In genomic region chr21:46229923-46230260, GRCh38 we compare ENCODE assay signal across 1 cellular context.
TF ChIP-seq lines count a peak whose summit lies in the region.

No MANE protein-coding gene starts in this region.

TF ChIP-seq in HepG2, 621 proteins besides CTCF, POLR2A, EP300 and RAD21:
- TF ChIP-seq, protein P1, sequence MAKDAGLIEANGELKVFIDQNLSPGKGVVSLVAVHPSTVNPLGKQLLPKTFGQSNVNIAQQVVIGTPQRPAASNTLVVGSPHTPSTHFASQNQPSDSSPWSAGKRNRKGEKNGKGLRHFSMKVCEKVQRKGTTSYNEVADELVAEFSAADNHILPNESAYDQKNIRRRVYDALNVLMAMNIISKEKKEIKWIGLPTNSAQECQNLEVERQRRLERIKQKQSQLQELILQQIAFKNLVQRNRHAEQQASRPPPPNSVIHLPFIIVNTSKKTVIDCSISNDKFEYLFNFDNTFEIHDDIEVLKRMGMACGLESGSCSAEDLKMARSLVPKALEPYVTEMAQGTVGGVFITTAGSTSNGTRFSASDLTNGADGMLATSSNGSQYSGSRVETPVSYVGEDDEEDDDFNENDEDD (CRISPR knock-in tag; IDR thresholded peaks at IDR 0.05; ENCODE audit: borderline replicate concordance), result no peak
- TF ChIP-seq TARDBP (CRISPR knock-in tag; IDR thresholded peaks at IDR 0.05) (no peak), KDM3A (CRISPR knock-in tag; IDR thresholded peaks at IDR 0.05; ENCODE audit: low read depth) (no peak), ZNF547 (CRISPR knock-in tag; IDR thresholded peaks at IDR 0.05) (no peak), ZFP62 (CRISPR knock-in tag; IDR thresholded peaks at IDR 0.05) (no peak), PBX3 (CRISPR knock-in tag; IDR thresholded peaks at IDR 0.05; ENCODE audit: borderline replicate concordance) (no peak), ZNF839 (CRISPR knock-in tag; IDR thresholded peaks at IDR 0.05; ENCODE audit: borderline replicate concordance) (0 out of 2 replicates have a peak, but pooled peaks have one; percentile 5), HMGXB4 (CRISPR knock-in tag; IDR thresholded peaks at IDR 0.05; ENCODE audit: borderline replicate concordance in 1 of 2, low read depth in 1 of 2) (peak in 1 of 2 experiments; percentile 4; a peak in 1 of 4 replicates), KLF9 (CRISPR knock-in tag; IDR thresholded peaks at IDR 0.05; ENCODE audit: low read depth) (no peak), ZNF33A (CRISPR knock-in tag; IDR thresholded peaks at IDR 0.05; ENCODE audit: borderline replicate concordance) (no peak), NFE2 (CRISPR knock-in tag; IDR thresholded peaks at IDR 0.05) (no peak), ZNF598 (CRISPR knock-in tag; IDR thresholded peaks at IDR 0.05; ENCODE audit: borderline replicate concordance) (no peak), MXD3 (CRISPR knock-in tag; IDR thresholded peaks at IDR 0.05) (no peak)
- TF ChIP-seq, protein P2, sequence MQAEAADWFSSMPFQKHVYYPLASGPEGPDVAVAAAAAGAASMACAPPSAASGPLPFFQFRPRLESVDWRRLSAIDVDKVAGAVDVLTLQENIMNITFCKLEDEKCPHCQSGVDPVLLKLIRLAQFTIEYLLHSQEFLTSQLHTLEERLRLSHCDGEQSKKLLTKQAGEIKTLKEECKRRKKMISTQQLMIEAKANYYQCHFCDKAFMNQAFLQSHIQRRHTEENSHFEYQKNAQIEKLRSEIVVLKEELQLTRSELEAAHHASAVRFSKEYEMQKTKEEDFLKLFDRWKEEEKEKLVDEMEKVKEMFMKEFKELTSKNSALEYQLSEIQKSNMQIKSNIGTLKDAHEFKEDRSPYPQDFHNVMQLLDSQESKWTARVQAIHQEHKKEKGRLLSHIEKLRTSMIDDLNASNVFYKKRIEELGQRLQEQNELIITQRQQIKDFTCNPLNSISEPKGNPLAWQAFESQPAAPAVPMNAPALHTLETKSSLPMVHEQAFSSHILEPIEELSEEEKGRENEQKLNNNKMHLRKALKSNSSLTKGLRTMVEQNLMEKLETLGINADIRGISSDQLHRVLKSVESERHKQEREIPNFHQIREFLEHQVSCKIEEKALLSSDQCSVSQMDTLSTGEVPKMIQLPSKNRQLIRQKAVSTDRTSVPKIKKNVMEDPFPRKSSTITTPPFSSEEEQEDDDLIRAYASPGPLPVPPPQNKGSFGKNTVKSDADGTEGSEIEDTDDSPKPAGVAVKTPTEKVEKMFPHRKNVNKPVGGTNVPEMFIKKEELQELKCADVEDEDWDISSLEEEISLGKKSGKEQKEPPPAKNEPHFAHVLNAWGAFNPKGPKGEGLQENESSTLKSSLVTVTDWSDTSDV (CRISPR knock-in tag; IDR thresholded peaks at IDR 0.05), result no peak
